28 cellular contexts compared by ENCODE assay signal in genomic region chr1:85451236-85451830, GRCh38. TPM values are rescaled to one million over a fixed set of nuclear protein-coding genes. Genes with fewer than 3 reads are reported as not detected.
DNase-seq lines count a peak whose midpoint lies in the region; ATAC-seq, FAIRE-seq and TF ChIP-seq lines count a peak whose summit lies in the region.
"Had no signal": no experiment of that assay in that cellular context is flagged by ENCODE, and none has a peak within 500 bp of the region (broad histone marks: within the 10 kb centered on the region; RNA-seq: fewer than 3 reads in every experiment).

No MANE protein-coding gene starts in this region.

- H3K4me1 ChIP-seq in astrocyte (ENCODE audit: insufficient read depth, low read length) (peaks cover 34% of the 10 kb centered on the region), left lung (no peaks in the 10 kb centered on the region)
- H3K4me1 ChIP-seq: BLaER1 had no signal

- no peak overlapping the region for H3K27ac ChIP-seq in astrocyte (ENCODE audit: low read depth, low read length)
- no peak overlapping the region for H3K27ac ChIP-seq in left lung
- H3K27ac ChIP-seq: BLaER1, transverse colon had no signal

- H3K4me3 ChIP-seq in astrocyte (ENCODE audit: insufficient read depth, low read depth, low read length) = no peak overlapping the region
- no peak overlapping the region for H3K4me3 ChIP-seq in left lung
- H3K4me3 ChIP-seq: BLaER1, lung, transverse colon had no signal

- no peak for TF ChIP-seq CTCF in astrocyte (IDR thresholded peaks at IDR 0.05; ENCODE audit: insufficient read depth, low read depth, low read length)
- TF ChIP-seq CTCF in left lung (IDR thresholded peaks at IDR 0.05) = no peak

- H2AFZ ChIP-seq in astrocyte (ENCODE audit: low read depth, low read length) = no peak overlapping the region

- H3K4me2 ChIP-seq in astrocyte (ENCODE audit: low read length) = no peak overlapping the region
- H3K4me2 ChIP-seq: BLaER1 had no signal

- H3K27me3 ChIP-seq in astrocyte (ENCODE audit: insufficient read depth, low read length) (no peaks in the 10 kb centered on the region), left lung (no peaks in the 10 kb centered on the region)
- H3K27me3 ChIP-seq: BLaER1, transverse colon had no signal

- H3K36me3 Mint-ChIP-seq in astrocyte (ENCODE audit: low read depth, unreplicated experiment) = peaks cover 12% of the 10 kb centered on the region
- H3K36me3 Mint-ChIP-seq: activated naive CD8-positive, alpha-beta T cell treated with anti-CD3 and anti-CD28 coated beads, Interleukin-2, amount 10 ng/mL, durations not matched to agents 7 days and 5 days; natural killer cell treated with Interleukin-12 subunit alpha and Interleukin-12 subunit beta and Interleukin-15 and Interleukin-18, amount 100 ng/mL, for 72 hours; stimulated activated effector memory CD8-positive, alpha-beta T cell treated with anti-CD3 and anti-CD28 coated beads, Interleukin-12 subunit alpha, Interleukin-12 subunit beta, amount 100 ng/mL, for 72 hours had no signal

- H3K27me3 Mint-ChIP-seq in astrocyte (ENCODE audit: low read depth, unreplicated experiment) = no peaks in the 10 kb centered on the region

- FAIRE-seq in astrocyte (lab: Jason Lieb, UNC) = no peak

- H3K9me3 ChIP-seq in astrocyte (ENCODE audit: insufficient read depth, low read depth, low read length) (no peaks in the 10 kb centered on the region), left lung (no peaks in the 10 kb centered on the region)
- H3K9me3 ChIP-seq: BLaER1, transverse colon had no signal

- H3K79me2 ChIP-seq in astrocyte (ENCODE audit: insufficient read depth, low read length) = peaks cover 100% of the 10 kb centered on the region

- H4K20me1 ChIP-seq in astrocyte (ENCODE audit: insufficient read depth, low read length) = peaks cover 68% of the 10 kb centered on the region
- H4K20me1 ChIP-seq: BLaER1 had no signal

- peaks cover 25% of the 10 kb centered on the region for H3K4me1 Mint-ChIP-seq in astrocyte (ENCODE audit: low read depth, unreplicated experiment)
- H3K4me1 Mint-ChIP-seq: activated naive CD8-positive, alpha-beta T cell treated with anti-CD3 and anti-CD28 coated beads, Interleukin-2, amount 10 ng/mL, durations not matched to agents 7 days and 5 days; stimulated activated effector memory CD8-positive, alpha-beta T cell treated with anti-CD3 and anti-CD28 coated beads, Interleukin-12 subunit alpha, Interleukin-12 subunit beta, amount 100 ng/mL, for 72 hours had no signal

- H3K4me3 Mint-ChIP-seq in astrocyte (ENCODE audit: unreplicated experiment) = no peak overlapping the region
- H3K4me3 Mint-ChIP-seq: activated naive CD8-positive, alpha-beta T cell treated with anti-CD3 and anti-CD28 coated beads, Interleukin-2, amount 10 ng/mL, durations not matched to agents 7 days and 5 days; effector memory CD8-positive, alpha-beta T cell; natural killer cell treated with Interleukin-12 subunit alpha and Interleukin-12 subunit beta and Interleukin-15 and Interleukin-18, amount 100 ng/mL, for 72 hours; stimulated activated effector memory CD8-positive, alpha-beta T cell treated with anti-CD3 and anti-CD28 coated beads, Interleukin-12 subunit alpha, Interleukin-12 subunit beta, amount 100 ng/mL, for 72 hours; T-helper 1 cell treated with Interleukin-12 subunit alpha and Interleukin-12 subunit beta and Interleukin-4 antibody, amounts not matched to agents 30 μg/mL and 1 μg/mL, for 36 hours had no signal

- no peak overlapping the region for H3K27ac Mint-ChIP-seq in astrocyte (ENCODE audit: unreplicated experiment)
- H3K27ac Mint-ChIP-seq: activated naive CD8-positive, alpha-beta T cell treated with anti-CD3 and anti-CD28 coated beads, Interleukin-2, amount 10 ng/mL, durations not matched to agents 7 days and 5 days; effector memory CD8-positive, alpha-beta T cell; natural killer cell treated with Interleukin-12 subunit alpha and Interleukin-12 subunit beta and Interleukin-15 and Interleukin-18, amount 100 ng/mL, for 72 hours; stimulated activated effector memory CD8-positive, alpha-beta T cell treated with anti-CD3 and anti-CD28 coated beads, Interleukin-12 subunit alpha, Interleukin-12 subunit beta, amount 100 ng/mL, for 72 hours; T-helper 1 cell treated with Interleukin-12 subunit alpha and Interleukin-12 subunit beta and Interleukin-4 antibody, amounts not matched to agents 30 μg/mL and 1 μg/mL, for 36 hours had no signal

- H3K9ac ChIP-seq in astrocyte (ENCODE audit: low read length) = no peak overlapping the region
- H3K9ac ChIP-seq: BLaER1 had no signal

- intact Hi-C loops in left lung (cut with DNase I) = no loop called here

- no peaks in the 10 kb centered on the region for H3K9me3 Mint-ChIP-seq in astrocyte (ENCODE audit: unreplicated experiment)
- H3K9me3 Mint-ChIP-seq: activated naive CD8-positive, alpha-beta T cell treated with anti-CD3 and anti-CD28 coated beads, Interleukin-2, amount 10 ng/mL, durations not matched to agents 7 days and 5 days; effector memory CD8-positive, alpha-beta T cell; stimulated activated effector memory CD8-positive, alpha-beta T cell treated with anti-CD3 and anti-CD28 coated beads, Interleukin-12 subunit alpha, Interleukin-12 subunit beta, amount 100 ng/mL, for 72 hours; T-helper 1 cell treated with Interleukin-12 subunit alpha and Interleukin-12 subunit beta and Interleukin-4 antibody, amounts not matched to agents 30 μg/mL and 1 μg/mL, for 36 hours had no signal

- ATAC-seq in left lung = peak; percentile 76
- ATAC-seq in GM21381 (IDR thresholded peaks at IDR 0.05; ENCODE audit: unreplicated experiment) = no peak
- no peak for ATAC-seq in HG02798 (IDR thresholded peaks at IDR 0.05; ENCODE audit: poor library complexity, unreplicated experiment)
- ATAC-seq: effector memory CD8-positive, alpha-beta T cell; stimulated activated effector memory CD8-positive, alpha-beta T cell treated with anti-CD3 and anti-CD28 coated beads, Interleukin-12 subunit alpha, Interleukin-12 subunit beta, amount 100 ng/mL, for 72 hours had no signal

- DNase-seq in ELR (ENCODE audit: low read depth) = peak; percentile 35
- peak; percentile 9 for DNase-seq in HPDE6-E6E7 (ENCODE audit: extremely low spot score)
- peak; percentile 22 for DNase-seq in astrocyte (ENCODE audit: low read depth)
- DNase-seq in left lung = no peak
- no peak for DNase-seq in DMS153 (lab: John Stamatoyannopoulos, UW)
- no peak for DNase-seq in cerebellum (ENCODE audit: low spot score)
- DNase-seq: activated CD4-positive, CD25-positive, alpha-beta regulatory T cell; activated gamma-delta T cell treated with Interleukin-2 at 50 U/mL for 16 hours; activated naive CD8-positive, alpha-beta T cell treated with anti-CD3 and anti-CD28 coated beads, Interleukin-2, amount 10 ng/mL, durations not matched to agents 7 days and 5 days; activated T-cell treated with anti-CD3 and anti-CD28 coated beads, Interleukin-2, amount 50 U/mL, for 48 hours; aorta; cortex of kidney; effector memory CD8-positive, alpha-beta T cell; erythroblast; GDM1; KG1; NCI-H2227 treated with DMSO at 0.1 percent for 48 hours; NCI-H748 treated with DMSO at 0.1 percent for 48 hours; RPMI8226; stimulated activated CD4-positive, alpha-beta T cell treated with anti-CD3 and anti-CD28 coated beads, Interleukin-15, amount 100 ng/mL, for 24 hours; transverse colon had no signal

- H3K36me3 ChIP-seq in astrocyte (ENCODE audit: insufficient read depth, low read length) (peaks cover 13% of the 10 kb centered on the region), left lung (no peaks in the 10 kb centered on the region)
- H3K36me3 ChIP-seq: BLaER1, transverse colon had no signal

RNA-seq across cellular contexts. Expression of gene DDAH1, which starts 13.6 kb away (rescaled TPM):
- total RNA-seq in astrocyte = 76.7 and 112 TPM in 2 replicates
- 100 to 1,000 TPM in 1 of 2 donors, 10 to 100 TPM in 1; 71.5 to 121 TPM for total RNA-seq in left lung
- total RNA-seq in cerebellum = 79.0 TPM
- total RNA-seq: activated naive CD8-positive, alpha-beta T cell treated with anti-CD3 and anti-CD28 coated beads, Interleukin-2, amount 10 ng/mL, durations not matched to agents 7 days and 5 days; natural killer cell treated with Interleukin-12 subunit alpha and Interleukin-12 subunit beta and Interleukin-15 and Interleukin-18, amount 100 ng/mL, for 72 hours had no signal

Comparison
In these comparisons a context has a peak if more than half of its experiments do, and no peak if none do; other contexts are left out.
1. DNase-seq: peak in ELR (single experiment), HPDE6-E6E7 (single experiment) and astrocyte (single experiment); none in left lung (0 of 2), DMS153 (single experiment) and cerebellum (single experiment).